ENCODE assay signal across 15 cellular contexts in genomic region chr1:179137623-179138235, GRCh38. TPM values are rescaled to one million over a fixed set of nuclear protein-coding genes. Genes with fewer than 3 reads are reported as not detected.
A peak's percentile ranks its signal among the peaks of the same experiment; 100 is the strongest.
DNase-seq lines count a peak whose midpoint lies in the region; ATAC-seq and TF ChIP-seq lines count a peak whose summit lies in the region.
"Had no signal": no experiment of that assay in that cellular context is flagged by ENCODE, and none has a peak within 500 bp of the region (broad histone marks: within the 10 kb centered on the region; RNA-seq: fewer than 3 reads in every experiment).

No MANE protein-coding gene starts in this region.

- ATAC-seq in HCT116 (peak; percentile 30; the same call in 1 of the 2 replicates), GM18861 (IDR thresholded peaks at IDR 0.05; ENCODE audit: unreplicated experiment) (no peak)
- ATAC-seq: activated CD8-positive, alpha-beta T cell treated with anti-CD3 and anti-CD28 coated beads, Interleukin-2, amount 10 ng/mL, durations not matched to agents 7 days and 5 days; GM12878 had no signal

- intact Hi-C loops in HCT116 (cut with micrococcal nuclease) = no loop called here

- H2AFZ ChIP-seq in HCT116 (ENCODE audit: low read depth, low read length, poor library complexity, severe bottlenecking) = no peak overlapping the region

- peaks cover 17 to 19% of the 10 kb centered on the region in 2 experiments for H3K4me1 ChIP-seq in HCT116 (ENCODE audit: control insufficient read depth in 1 of 2, insufficient read depth in 2 of 2, low read length in 2 of 2)

- CTCF ChIA-PET in HCT116 (lab: Charles Lee) (interaction anchor here (0.6 kb wide), 1 partner anchor 17 kb away, joined by 4 read pairs; no protein-coding TSS in a partner anchor), RWPE1 (lab: Yijun Ruan, JAX) (interaction anchor here (0.7 kb wide), 1 partner anchor 34 kb away, joined by 4 read pairs; no protein-coding TSS in a partner anchor)

- TF ChIP-seq CTCF in HCT116 (IDR thresholded peaks at IDR 0.05 in 2 of 3, conservative IDR thresholded peaks at IDR 0.05 in 1 of 3; ENCODE audit: borderline replicate concordance in 1 of 3, insufficient read depth in 1 of 3, low read depth in 2 of 3, low read length in 2 of 3) = no peak
- TF ChIP-seq CTCF in RWPE1 (conservative IDR thresholded peaks at IDR 0.05; ENCODE audit: low read depth) = no peak
- TF ChIP-seq CTCF in retinal pigment epithelial cell (conservative IDR thresholded peaks at IDR 0.05; ENCODE audit: low read depth, low read length) = no peak

- DNase-seq in HCT116 (ENCODE audit: low read depth, low spot score) = no peak
- no peak for DNase-seq in RWPE1 (ENCODE audit: low spot score)
- peak; percentile 41 for DNase-seq in fibroblast of peridontal ligament (ENCODE audit: extremely low read depth)
- DNase-seq in retinal pigment epithelial cell (ENCODE audit: low read depth) = no peak
- no peak for DNase-seq in NAMALWA (ENCODE audit: low spot score)
- no peak for DNase-seq in COR-L47 (lab: John Stamatoyannopoulos, UW)
- DNase-seq: activated CD8-positive, alpha-beta T cell treated with anti-CD3 and anti-CD28 coated beads, Interleukin-2, amount 10 ng/mL, durations not matched to agents 7 days and 5 days; activated effector memory CD4-positive, alpha-beta T cell treated with Interleukin-2 at 50 U/mL for 16 hours; anterior cingulate cortex; dermis blood vessel endothelial cell; naive B cell; stimulated activated CD4-positive, alpha-beta T cell treated with anti-CD3 and anti-CD28 coated beads, Interleukin-4, amount 100 ng/mL, for 1 hour had no signal

- H3K79me2 ChIP-seq in HCT116 (ENCODE audit: insufficient read depth, low read length) = peaks cover 62% of the 10 kb centered on the region

- no peaks in the 10 kb centered on the region for H3K27me3 ChIP-seq in HCT116 (ENCODE audit: insufficient read depth, low read length)
- H3K27me3 ChIP-seq: tibial nerve had no signal

- no peak overlapping the region for H3K4me2 ChIP-seq in HCT116 (ENCODE audit: low read length)

- H3K9ac ChIP-seq in HCT116 (ENCODE audit: low read length) = no peak overlapping the region

- no peak for TF ChIP-seq RAD21 in HCT116 (IDR thresholded peaks at IDR 0.05; ENCODE audit: low read depth)

- BruUV-seq in HCT116 (replicated peaks; lab: Mats Ljungman, UMichigan) = no TSS peak

- no peaks in the 10 kb centered on the region for H3K9me2 ChIP-seq in HCT116 (ENCODE audit: insufficient read depth)

- no peaks in the 10 kb centered on the region for H3K36me3 ChIP-seq in HCT116 (ENCODE audit: control insufficient read depth in 1 of 2, insufficient read depth in 2 of 2, low read length in 2 of 2)

- RAD21 ChIA-PET in HCT116 (lab: Charles Lee; ENCODE audit: low non-redundant PET in 1 of 2, low total read pairs in 2 of 2, uncharacterized antibody in 2 of 2, unreplicated experiment in 2 of 2) = no interaction called here

- POLR2A ChIA-PET in HCT116 (lab: Charles Lee) (no interaction called here), RWPE1 (lab: Yijun Ruan, JAX; ENCODE audit: low non-redundant PET) (no interaction called here)

- H4K20me1 ChIP-seq in HCT116 (ENCODE audit: insufficient read depth) = no peaks in the 10 kb centered on the region

- H3K27ac ChIP-seq in HCT116 (ENCODE audit: low read depth, low read length) (no peak overlapping the region), RWPE1 (peak overlapping the region; percentile 66)
- H3K27ac ChIP-seq: tibial nerve had no signal

- TF ChIP-seq POLR2A in HCT116 (IDR thresholded peaks at IDR 0.05; ENCODE audit: borderline replicate concordance, extremely low read depth, insufficient read depth, insufficient read length) = no peak

- no peaks in the 10 kb centered on the region for H3K9me3 ChIP-seq in HCT116 (ENCODE audit: control insufficient read depth in 1 of 2, insufficient read depth in 1 of 2, low read depth in 1 of 2, low read length in 2 of 2)
- H3K9me3 ChIP-seq: tibial nerve had no signal

- H3K4me3 ChIP-seq in HCT116 (replicated peaks in 1 of 2; ENCODE audit: low read depth in 1 of 2, low read length in 2 of 2) (no peak overlapping the region), retinal pigment epithelial cell (ENCODE audit: low read length) (peak overlapping the region; percentile 99)
- H3K4me3 ChIP-seq: GM12878, tibial nerve had no signal

TF ChIP-seq in HCT116, 20 proteins besides CTCF, POLR2A, EP300 and RAD21:
- TF ChIP-seq CEBPB (IDR thresholded peaks at IDR 0.05; ENCODE audit: low read depth) (0 out of 2 replicates have a peak, but pooled peaks have one; percentile 30), ZBTB33 (IDR thresholded peaks at IDR 0.05; ENCODE audit: extremely low read depth, insufficient replicate concordance, low read length) (no peak)

RNA-seq across cellular contexts. Expression of gene TOR3A, which starts 55.9 kb away (rescaled TPM):
- 27.0 TPM for total RNA-seq in HCT116 (2021; ENCODE audit: unreplicated experiment)
- polyA plus RNA-seq in HCT116 (2012) = 18.4 and 19.3 TPM in 2 replicates
